ENCODE assay signal across 9 cellular contexts in genomic region chr4:184983660-184984356, GRCh38. TPM values are rescaled to one million over a fixed set of nuclear protein-coding genes. Genes with fewer than 3 reads are reported as not detected.
A peak's percentile ranks its signal among the peaks of the same experiment; 100 is the strongest.
DNase-seq lines count a peak whose midpoint lies in the region; ATAC-seq, FAIRE-seq and TF ChIP-seq lines count a peak whose summit lies in the region.
"Had no signal": no experiment of that assay in that cellular context is flagged by ENCODE, and none has a peak within 500 bp of the region (broad histone marks: within the 10 kb centered on the region; RNA-seq: fewer than 3 reads in every experiment).

No MANE protein-coding gene starts in this region.

- intact Hi-C loops in Caco-2 (cut with micrococcal nuclease; ENCODE audit: unreplicated experiment): loop anchor here (1.0 kb wide), 1 partner anchor 239 kb away; no protein-coding TSS in a partner anchor
- intact Hi-C loops in Panc1 (cut with micrococcal nuclease; ENCODE audit: unreplicated experiment): no loop called here
- intact Hi-C loops in left ventricle myocardium inferior (cut with micrococcal nuclease): loop anchor here (5.0 kb wide), 1 partner anchor 237 kb away; no protein-coding TSS in a partner anchor

- H3K4me3 ChIP-seq in Caco-2 (ENCODE audit: low read depth, low read length) (no peak overlapping the region), HUES6 (ENCODE audit: low read depth, low read length) (peak overlapping the region; percentile 15; the same call in 1 of the 2 replicates), Panc1 (ENCODE audit: low read depth in 2 of 2, low read length in 2 of 2) (no peak overlapping the region), left ventricle myocardium inferior (no peak overlapping the region), small intestine (ENCODE audit: low read depth in 1 of 2, low read length in 2 of 2) (no peak overlapping the region)

- H3K9me3 Mint-ChIP-seq in Caco-2 (ENCODE audit: unreplicated experiment): no peaks in the 10 kb centered on the region
- H3K9me3 Mint-ChIP-seq: activated naive CD4-positive, alpha-beta T cell treated with anti-CD3 and anti-CD28 coated beads, Interleukin-2, amount 50 U/mL, for 24 hours had no signal

- no peak overlapping the region for H3K27ac Mint-ChIP-seq in Caco-2 (ENCODE audit: unreplicated experiment)
- H3K27ac Mint-ChIP-seq: activated naive CD4-positive, alpha-beta T cell treated with anti-CD3 and anti-CD28 coated beads, Interleukin-2, amount 50 U/mL, for 24 hours had no signal

- DNase-seq in Caco-2: peak; percentile 74 to 79
- no peak for DNase-seq in Panc1 (ENCODE audit: low read depth, low spot score)
- DNase-seq in activated gamma-delta T cell treated with anti-CD3 and anti-CD28 coated beads, Interleukin-2, amount 50 U/mL, for 16 hours (ENCODE audit: low read depth): peak; percentile 27
- peak; percentile 67 for DNase-seq in left ventricle myocardium inferior
- peak; percentile 25 for DNase-seq in small intestine
- DNase-seq in DMS114 treated with DMSO at 0.1 percent for 48 hours (lab: John Stamatoyannopoulos, UW; ENCODE audit: unreplicated experiment): no peak

- WGBS in small intestine, 3 donors: 34 to 47% (median 35%) methylated on average over 21 of the region's 21 CpGs

- H3K4me1 Mint-ChIP-seq in Caco-2 (ENCODE audit: low read depth, unreplicated experiment): no peaks in the 10 kb centered on the region
- H3K4me1 Mint-ChIP-seq: activated naive CD4-positive, alpha-beta T cell treated with anti-CD3 and anti-CD28 coated beads, Interleukin-2, amount 50 U/mL, for 24 hours had no signal

- no peaks in the 10 kb centered on the region for H3K27me3 Mint-ChIP-seq in Caco-2 (ENCODE audit: insufficient read depth, unreplicated experiment)
- H3K27me3 Mint-ChIP-seq: activated naive CD4-positive, alpha-beta T cell treated with anti-CD3 and anti-CD28 coated beads, Interleukin-2, amount 50 U/mL, for 24 hours had no signal

- no peak overlapping the region for H3K9ac ChIP-seq in HUES6 (ENCODE audit: low read length)

- TF ChIP-seq CTCF in Caco-2 (IDR thresholded peaks at IDR 0.05; ENCODE audit: insufficient read depth in 1 of 2, low read depth in 1 of 2, low read length in 1 of 2, severe bottlenecking in 1 of 2, unreplicated experiment in 1 of 2) (peak; percentile 39 to 44), Panc1 (IDR thresholded peaks at IDR 0.05) (peak; percentile 48), left ventricle myocardium inferior (IDR thresholded peaks at IDR 0.05; ENCODE audit: borderline replicate concordance) (peak; percentile 63)

- H3K9me3 ChIP-seq in Caco-2: no peaks in the 10 kb centered on the region
- peaks cover 5% of the 10 kb centered on the region; the same call in 1 of the 2 replicates for H3K9me3 ChIP-seq in HUES6 (ENCODE audit: control insufficient read depth, insufficient read depth, low read depth, low read length)
- H3K9me3 ChIP-seq in Panc1 (ENCODE audit: control insufficient read depth, insufficient read depth, low read depth, low read length): no peaks in the 10 kb centered on the region
- no peaks in the 10 kb centered on the region for H3K9me3 ChIP-seq in left ventricle myocardium inferior (replicated peaks)
- H3K9me3 ChIP-seq in small intestine (ENCODE audit: control insufficient read depth, low read depth): no peaks in the 10 kb centered on the region

- no peak for FAIRE-seq in small intestine (lab: Jason Lieb, UNC)

- no peak overlapping the region for H3K4me3 Mint-ChIP-seq in Caco-2 (ENCODE audit: unreplicated experiment)
- H3K4me3 Mint-ChIP-seq: activated naive CD4-positive, alpha-beta T cell treated with anti-CD3 and anti-CD28 coated beads, Interleukin-2, amount 50 U/mL, for 24 hours had no signal

- H3K36me3 Mint-ChIP-seq in Caco-2 (ENCODE audit: insufficient read depth, unreplicated experiment): no peaks in the 10 kb centered on the region
- H3K36me3 Mint-ChIP-seq: activated naive CD4-positive, alpha-beta T cell treated with anti-CD3 and anti-CD28 coated beads, Interleukin-2, amount 50 U/mL, for 24 hours had no signal

- CTCF ChIA-PET in Caco-2 (lab: Charles Lee): interaction anchor here (0.7 to 1.7 kb wide), 2 partner anchors 238 to 250 kb away, joined by 3 to 9 read pairs; partner anchors contain the start of gene CENPU
- CTCF ChIA-PET in Panc1 (lab: Charles Lee): no interaction called here

- no TSS peak for BruUV-seq in Caco-2 (replicated peaks; lab: Mats Ljungman, UMichigan)
- no TSS peak for BruUV-seq in Panc1 (replicated peaks; lab: Mats Ljungman, UMichigan)

- H3K4me1 ChIP-seq in Caco-2 (no peaks in the 10 kb centered on the region), HUES6 (ENCODE audit: control insufficient read depth, insufficient read depth, low read length) (peaks cover 5% of the 10 kb centered on the region; the same call in 1 of the 2 replicates), Panc1 (ENCODE audit: control insufficient read depth, insufficient read depth, low read length) (no peaks in the 10 kb centered on the region), left ventricle myocardium inferior (peaks cover 22% of the 10 kb centered on the region), small intestine (ENCODE audit: control insufficient read depth in 2 of 2, insufficient read depth in 1 of 2, low read depth in 1 of 2, low read length in 1 of 2) (no peaks in the 10 kb centered on the region)

- in situ Hi-C loops in Panc1 (cut with HindIII; ENCODE audit: low pct_unique_long_range_greater_than_20kb, low sequenced_read_pairs): no loop called here

- ATAC-seq in GM21367 (IDR thresholded peaks at IDR 0.05; ENCODE audit: unreplicated experiment): peak; percentile 78
- ATAC-seq in Panc1: peak; percentile 45; the same call in 1 of the 2 replicates

- H3K36me3 ChIP-seq in Caco-2 (ENCODE audit: control insufficient read depth, insufficient read depth, low read length) (no peaks in the 10 kb centered on the region), HUES6 (ENCODE audit: control insufficient read depth, insufficient read depth, low read length) (no peaks in the 10 kb centered on the region), Panc1 (ENCODE audit: control insufficient read depth, insufficient read depth, low read length) (no peaks in the 10 kb centered on the region), left ventricle myocardium inferior (no peaks in the 10 kb centered on the region), small intestine (ENCODE audit: control insufficient read depth in 2 of 2, insufficient read depth in 2 of 2, low read length in 2 of 2) (no peaks in the 10 kb centered on the region)

- POLR2A ChIA-PET in Caco-2 (lab: Charles Lee) (no interaction called here), Panc1 (lab: Charles Lee) (no interaction called here)

- H3K27ac ChIP-seq in HUES6 (ENCODE audit: low read depth, low read length) (no peak overlapping the region), Panc1 (ENCODE audit: low read length) (no peak overlapping the region), left ventricle myocardium inferior (replicated peaks) (peak overlapping the region; percentile 10), small intestine (ENCODE audit: low read depth in 1 of 2, low read length in 1 of 2) (no peak overlapping the region)

- H3K27me3 ChIP-seq in Caco-2 (replicated peaks; ENCODE audit: control insufficient read depth, insufficient read depth, low read length) (no peaks in the 10 kb centered on the region), HUES6 (ENCODE audit: control insufficient read depth, insufficient read depth, low read length) (no peaks in the 10 kb centered on the region), Panc1 (ENCODE audit: control insufficient read depth, insufficient read depth, low read length) (peaks cover 2% of the 10 kb centered on the region; the same call in 1 of the 2 replicates), left ventricle myocardium inferior (ENCODE audit: low read depth) (no peaks in the 10 kb centered on the region), small intestine (ENCODE audit: control insufficient read depth in 2 of 2, insufficient read depth in 2 of 2, low read length in 2 of 2) (peaks cover 0 to 3% of the 10 kb centered on the region in 2 donors)

RNA-seq across cellular contexts. Expression of gene HELT, which starts 34.5 kb away (rescaled TPM):
- not detected in 2 replicates for total RNA-seq in Caco-2 (2022)
- not detected for total RNA-seq in Panc1 (2021; ENCODE audit: unreplicated experiment)
- polyA plus RNA-seq in Panc1 (2012; ENCODE audit: insufficient read length): not detected
- total RNA-seq in left ventricle myocardium inferior: not detected
- not detected for polyA plus RNA-seq in small intestine

Comparison
In these comparisons a context has a peak if more than half of its experiments do, and no peak if none do; other contexts are left out.
1. DNase-seq: peak in Caco-2 (2 of 2), activated gamma-delta T cell treated with anti-CD3 and anti-CD28 coated beads, Interleukin-2, amount 50 U/mL, for 16 hours (single experiment), left ventricle myocardium inferior (single experiment) and small intestine (single experiment); none in Panc1 (single experiment) and DMS114 treated with DMSO at 0.1 percent for 48 hours (single experiment).
2. Peak in every context shown above with its lines, with median percentiles within 50 percentile points of each other: CTCF ChIP-seq.